Comparison of ENCODE assay signal across 1 cellular context in the genomic region with DNA sequence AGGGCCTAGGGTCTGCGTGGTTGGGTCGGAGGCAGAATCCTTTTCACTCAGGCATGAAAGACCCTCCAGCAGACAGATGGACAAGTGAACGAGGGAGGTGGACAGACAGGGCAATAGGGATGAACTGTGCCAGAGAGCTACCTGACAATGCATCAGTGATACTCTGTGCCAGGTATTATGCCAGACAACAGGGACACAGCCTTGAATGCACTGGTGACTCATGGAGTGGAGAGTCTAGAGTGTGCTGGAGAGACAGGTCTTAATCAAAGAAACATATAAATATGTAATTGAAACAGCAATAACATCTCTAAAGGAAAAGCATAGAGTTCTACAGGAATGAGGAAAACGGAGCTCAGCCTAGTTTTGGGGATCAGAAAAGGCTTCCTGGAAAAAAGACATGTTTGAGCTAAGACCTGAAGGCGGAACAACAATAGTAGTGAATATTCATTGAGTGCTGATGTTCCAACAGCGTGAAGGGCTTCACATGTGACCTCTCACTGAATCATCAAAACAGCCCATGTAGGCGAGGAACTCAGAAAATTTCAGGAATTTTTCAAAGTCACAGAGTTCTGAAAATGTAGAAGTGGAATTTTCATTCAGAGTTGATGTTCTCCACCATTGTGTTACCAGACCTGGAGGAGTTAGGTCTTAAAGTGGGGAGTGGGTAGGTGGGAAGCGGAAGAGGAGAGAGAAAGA.
TF ChIP-seq lines count a peak whose summit lies in the region.

No MANE protein-coding gene starts in this region.

TF ChIP-seq in GM23338, 12 proteins besides CTCF, POLR2A, EP300 and RAD21 (continued from another document):
- TF ChIP-seq, protein P1, sequence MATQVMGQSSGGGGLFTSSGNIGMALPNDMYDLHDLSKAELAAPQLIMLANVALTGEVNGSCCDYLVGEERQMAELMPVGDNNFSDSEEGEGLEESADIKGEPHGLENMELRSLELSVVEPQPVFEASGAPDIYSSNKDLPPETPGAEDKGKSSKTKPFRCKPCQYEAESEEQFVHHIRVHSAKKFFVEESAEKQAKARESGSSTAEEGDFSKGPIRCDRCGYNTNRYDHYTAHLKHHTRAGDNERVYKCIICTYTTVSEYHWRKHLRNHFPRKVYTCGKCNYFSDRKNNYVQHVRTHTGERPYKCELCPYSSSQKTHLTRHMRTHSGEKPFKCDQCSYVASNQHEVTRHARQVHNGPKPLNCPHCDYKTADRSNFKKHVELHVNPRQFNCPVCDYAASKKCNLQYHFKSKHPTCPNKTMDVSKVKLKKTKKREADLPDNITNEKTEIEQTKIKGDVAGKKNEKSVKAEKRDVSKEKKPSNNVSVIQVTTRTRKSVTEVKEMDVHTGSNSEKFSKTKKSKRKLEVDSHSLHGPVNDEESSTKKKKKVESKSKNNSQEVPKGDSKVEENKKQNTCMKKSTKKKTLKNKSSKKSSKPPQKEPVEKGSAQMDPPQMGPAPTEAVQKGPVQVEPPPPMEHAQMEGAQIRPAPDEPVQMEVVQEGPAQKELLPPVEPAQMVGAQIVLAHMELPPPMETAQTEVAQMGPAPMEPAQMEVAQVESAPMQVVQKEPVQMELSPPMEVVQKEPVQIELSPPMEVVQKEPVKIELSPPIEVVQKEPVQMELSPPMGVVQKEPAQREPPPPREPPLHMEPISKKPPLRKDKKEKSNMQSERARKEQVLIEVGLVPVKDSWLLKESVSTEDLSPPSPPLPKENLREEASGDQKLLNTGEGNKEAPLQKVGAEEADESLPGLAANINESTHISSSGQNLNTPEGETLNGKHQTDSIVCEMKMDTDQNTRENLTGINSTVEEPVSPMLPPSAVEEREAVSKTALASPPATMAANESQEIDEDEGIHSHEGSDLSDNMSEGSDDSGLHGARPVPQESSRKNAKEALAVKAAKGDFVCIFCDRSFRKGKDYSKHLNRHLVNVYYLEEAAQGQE (IDR thresholded peaks at IDR 0.05; ENCODE audit: unreplicated experiment), result no peak
- TF ChIP-seq EZH2phosphoT487 (IDR thresholded peaks at IDR 0.05; ENCODE audit: unreplicated experiment) (no peak), CREB1 (CRISPR knock-in tag; IDR thresholded peaks at IDR 0.05; ENCODE audit: low read depth) (no peak)
